Comparison of ENCODE assay signal across 25 cellular contexts in genomic region chr14:27186048-27186447, GRCh38.
"Had no signal": no experiment of that assay in that cellular context is flagged by ENCODE, and none has a peak within 500 bp of the region (broad histone marks: within the 10 kb centered on the region; RNA-seq: fewer than 3 reads in every experiment).

No MANE protein-coding gene starts in this region.

- H3K27me3 ChIP-seq: neural progenitor cell, ovary, right lobe of liver, sigmoid colon, stomach, thyroid gland, tibial nerve, upper lobe of left lung, vagina had no signal

- H3K9ac ChIP-seq: neural progenitor cell, parathyroid adenoma had no signal

- FAIRE-seq: small intestine, urothelium cell line had no signal

- DNase-seq: natural killer cell; occipital lobe; ovary; posterior cingulate gyrus; psoas muscle; right cardiac atrium; right lobe of liver; sigmoid colon; small intestine; stimulated activated CD4-positive, alpha-beta T cell treated with anti-CD3 and anti-CD28 coated beads, Interleukin-15, amount 100 ng/mL, for 24 hours; stimulated activated CD4-positive, alpha-beta T cell treated with anti-CD3 and anti-CD28 coated beads, Interleukin-2, amount 100 ng/mL, for 24 hours; stimulated activated CD4-positive, alpha-beta T cell treated with anti-CD3 and anti-CD28 coated beads, Interleukin-2, amount 100 ng/mL, for 48 hours; stimulated activated CD4-positive, alpha-beta T cell treated with anti-CD3 and anti-CD28 coated beads, Interleukin-4, amount 100 ng/mL, for 24 hours; stimulated activated naive B cell treated with anti-CD40 and anti-IgM and Interleukin-4, amounts not matched to agents 10 μg/mL and 1 μg/mL and 100 μg/mL, for 72 hours; stimulated activated naive CD4-positive, alpha-beta T cell treated with Interleukin-2 at 50 U/mL for 16 hours; stomach; thyroid gland; trophoblast cell; upper lobe of left lung had no signal

- H3K4me1 ChIP-seq: neural progenitor cell, parathyroid adenoma, psoas muscle, right lobe of liver, sigmoid colon, stomach, thyroid gland, tibial nerve, upper lobe of left lung, vagina had no signal

- H3K4me3 ChIP-seq: neural progenitor cell, ovary, psoas muscle, right lobe of liver, sigmoid colon, stomach, thoracic aorta, thyroid gland, tibial nerve, upper lobe of left lung, vagina had no signal

- H3K27ac ChIP-seq: neural progenitor cell, ovary, parathyroid adenoma, psoas muscle, right lobe of liver, sigmoid colon, stomach, thoracic aorta, thyroid gland, tibial nerve, upper lobe of left lung, vagina had no signal

- H3K36me3 ChIP-seq: neural progenitor cell, ovary, right lobe of liver, sigmoid colon, stomach, thoracic aorta, thyroid gland, tibial nerve, upper lobe of left lung, vagina had no signal

- H3K9me3 ChIP-seq: ovary, psoas muscle, right lobe of liver, sigmoid colon, stomach, thoracic aorta, thyroid gland, tibial nerve, upper lobe of left lung, vagina had no signal
